In genomic region chr6:117721520-117721919, GRCh38 we compare ENCODE assay signal across 4 cellular contexts. TPM values are rescaled to one million over a fixed set of nuclear protein-coding genes. Genes with fewer than 3 reads are reported as not detected.
DNase-seq lines count a peak whose midpoint lies in the region; TF ChIP-seq lines count a peak whose summit lies in the region.
"Not testable (repeated sequence)": the region's sequence is repeated elsewhere in the genome, so short reads cannot be mapped to it uniquely, and the experiment has no call there.

No MANE protein-coding gene starts in this region.

- H3K27me3 ChIP-seq in endodermal cell (ENCODE audit: control insufficient read depth, insufficient read depth, low read length, poor library complexity, severe bottlenecking); spleen (replicated peaks in 1 of 7): not testable (repeated sequence)

- H3K9me3 Mint-ChIP-seq in Calu3 (ENCODE audit: low read depth, unreplicated experiment) (peaks cover 14% of the 10 kb centered on the region), chondrocyte (ENCODE audit: low read depth) (peaks cover 35% of the 10 kb centered on the region), endodermal cell (peaks cover 49% of the 10 kb centered on the region)

- not testable (repeated sequence) for DNase-seq in Calu3, endodermal cell
- DNase-seq in chondrocyte (ENCODE audit: low spot score) = peak; percentile 50
- DNase-seq in spleen = peak; percentile 50

- not testable (repeated sequence) for H3K36me3 ChIP-seq in endodermal cell (ENCODE audit: control insufficient read depth, insufficient read depth, low read length); spleen

- H3K4me1 ChIP-seq in endodermal cell (ENCODE audit: control insufficient read depth, insufficient read depth, low read length); spleen: not testable (repeated sequence)

- TF ChIP-seq POLR2A in spleen (IDR thresholded peaks at IDR 0.05) = not testable (repeated sequence)

- H3K4me3 Mint-ChIP-seq in Calu3 (ENCODE audit: low read depth, unreplicated experiment); chondrocyte (ENCODE audit: unreplicated experiment); endodermal cell: not testable (repeated sequence)

- H3K27me3 Mint-ChIP-seq in Calu3 (ENCODE audit: unreplicated experiment); chondrocyte (ENCODE audit: low read depth); endodermal cell (ENCODE audit: insufficient read depth): not testable (repeated sequence)

- CTCF ChIA-PET in Calu3 (lab: Charles Lee) = not testable (repeated sequence)

- not testable (repeated sequence) for TF ChIP-seq CTCF in Calu3 (IDR thresholded peaks at IDR 0.05; ENCODE audit: unreplicated experiment); chondrocyte (IDR thresholded peaks at IDR 0.05); endodermal cell (conservative IDR thresholded peaks at IDR 0.05); spleen (IDR thresholded peaks at IDR 0.05 in 8 of 11, conservative IDR thresholded peaks at IDR 0.05 in 3 of 11)

- intact Hi-C loops in Calu3 (cut with micrococcal nuclease; ENCODE audit: unreplicated experiment); spleen (cut with DNase I; ENCODE audit: low total_unique reads): not testable (repeated sequence)

- H3K9me3 ChIP-seq in endodermal cell (ENCODE audit: control insufficient read depth, low read length) = peaks cover 23% of the 10 kb centered on the region
- peaks cover 0 to 13% (median 2%) of the 10 kb centered on the region in 8 donors for H3K9me3 ChIP-seq in spleen

- BruUV-seq in Calu3 (replicated peaks; lab: Mats Ljungman, UMichigan) = not testable (repeated sequence)

- not testable (repeated sequence) for H3K27ac ChIP-seq in endodermal cell (ENCODE audit: low read depth, low read length); spleen

- H3K27ac Mint-ChIP-seq in Calu3 (ENCODE audit: unreplicated experiment) = peak overlapping the region; percentile 57
- H3K27ac Mint-ChIP-seq in chondrocyte (ENCODE audit: unreplicated experiment); endodermal cell: not testable (repeated sequence)

- not testable (repeated sequence) for H3K36me3 Mint-ChIP-seq in Calu3 (ENCODE audit: insufficient read depth, unreplicated experiment)
- peaks cover 10% of the 10 kb centered on the region for H3K36me3 Mint-ChIP-seq in chondrocyte (ENCODE audit: low read depth)
- peaks cover 15% of the 10 kb centered on the region for H3K36me3 Mint-ChIP-seq in endodermal cell (ENCODE audit: low read depth)

- H3K4me3 ChIP-seq in endodermal cell (ENCODE audit: low read length) = peak overlapping the region; percentile 67
- not testable (repeated sequence) for H3K4me3 ChIP-seq in spleen

- not testable (repeated sequence) for H3K9ac ChIP-seq in endodermal cell (ENCODE audit: extremely low read depth, low read length, poor library complexity, severe bottlenecking)

- H3K4me1 Mint-ChIP-seq in Calu3 (ENCODE audit: low read depth, unreplicated experiment); chondrocyte (ENCODE audit: low read depth); endodermal cell: not testable (repeated sequence)

- WGBS in endodermal cell (ENCODE audit: insufficient coverage in 1 of 2, insufficient read length in 1 of 2), 2 experiments = 93 to 95% methylated on average over 7 to 12 of the region's 12 CpGs
- 93 to 99% (median 96%) methylated on average over 11 to 12 of the region's 12 CpGs for WGBS in spleen, 5 donors

RNA-seq across cellular contexts. Expression of gene NUS1, which starts 46.3 kb away (rescaled TPM):
- total RNA-seq in Calu3 (2022) = 45.9 and 52.0 TPM in 2 replicates
- total RNA-seq in chondrocyte = 28.4 to 31.6 TPM (median 30.6 TPM) in 3 replicates
- 10 to 100 TPM; 45.7 to 65.1 TPM for total RNA-seq in endodermal cell
- polyA plus RNA-seq in endodermal cell (2013, experiment 1 of 2) = 39.5 TPM
- 38.2 TPM for polyA plus RNA-seq in endodermal cell (2013, experiment 2 of 2)
- total RNA-seq in spleen = 10 to 100 TPM; 26.1 to 38.8 (median 30.9) TPM
- polyA plus RNA-seq in spleen = 10 to 100 TPM; 11.5 to 16.9 (median 16.1) TPM
